11 cellular contexts compared by ENCODE assay signal in the genomic region with DNA sequence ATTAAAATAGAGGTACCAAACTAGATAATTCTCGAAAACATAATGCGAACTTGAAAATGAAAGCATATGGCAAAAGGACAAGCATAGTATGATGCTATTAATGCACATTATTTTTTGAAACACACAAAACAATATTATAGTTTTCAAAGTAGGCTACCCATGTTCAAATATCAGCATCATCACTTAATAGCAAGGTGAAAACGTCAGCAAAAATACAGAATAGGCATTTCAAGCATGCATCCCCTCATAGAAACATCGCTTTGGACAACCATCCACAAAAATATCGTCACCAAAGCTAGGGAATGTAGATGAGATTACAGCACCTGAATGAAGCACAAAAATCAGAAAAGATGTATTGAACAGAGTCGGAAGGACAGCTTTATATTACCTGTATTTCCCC.
"Had no signal": no experiment of that assay in that cellular context is flagged by ENCODE, and none has a peak within 500 bp of the region (broad histone marks: within the 10 kb centered on the region; RNA-seq: fewer than 3 reads in every experiment).

No MANE protein-coding gene starts in this region.

- H2AFZ ChIP-seq: GM23248, GM23338 had no signal

- DNase-seq: GM23248, GOT3, H7, H9, HCEC 1CT, HFFc6 had no signal

- ATAC-seq: GM23338, HCT116 had no signal

- FAIRE-seq: H1, H54 had no signal

- H3K4me1 ChIP-seq: HAP-1 had no signal

- H3K9ac ChIP-seq: GM23248 had no signal

- H3K9me3 ChIP-seq: HAP-1 had no signal

- H3K4me3 ChIP-seq: GM23248, GM23338, HAP-1 had no signal

- H3K4me2 ChIP-seq: GM23338 had no signal

- H3K27ac ChIP-seq: GM23248 had no signal

- H3K36me3 ChIP-seq: HAP-1 had no signal
